ENCODE assay signal across 27 cellular contexts in genomic region chr7:14793151-14793550, GRCh38.
"Had no signal": no experiment of that assay in that cellular context is flagged by ENCODE, and none has a peak within 500 bp of the region (broad histone marks: within the 10 kb centered on the region; RNA-seq: fewer than 3 reads in every experiment).

No MANE protein-coding gene starts in this region.

- H3K4me2 ChIP-seq: neural progenitor cell had no signal

- DNase-seq: natural killer cell; occipital lobe; ovary; posterior cingulate gyrus; psoas muscle; right cardiac atrium; right lobe of liver; sigmoid colon; small intestine; stimulated activated CD4-positive, alpha-beta T cell treated with anti-CD3 and anti-CD28 coated beads, Interleukin-15, amount 100 ng/mL, for 24 hours; stimulated activated CD4-positive, alpha-beta T cell treated with anti-CD3 and anti-CD28 coated beads, Interleukin-2, amount 100 ng/mL, for 24 hours; stimulated activated CD4-positive, alpha-beta T cell treated with anti-CD3 and anti-CD28 coated beads, Interleukin-2, amount 100 ng/mL, for 48 hours; stimulated activated CD4-positive, alpha-beta T cell treated with anti-CD3 and anti-CD28 coated beads, Interleukin-4, amount 100 ng/mL, for 24 hours; stimulated activated naive B cell treated with anti-CD40 and anti-IgM and Interleukin-4, amounts not matched to agents 10 μg/mL and 1 μg/mL and 100 μg/mL, for 72 hours; stimulated activated naive CD8-positive, alpha-beta T cell treated with anti-CD3 and anti-CD28 coated beads, Interleukin-15, amount 100 ng/mL, for 72 hours; stimulated activated naive CD8-positive, alpha-beta T cell treated with anti-CD3 and anti-CD28 coated beads, Interleukin-15, Interleukin-2, amounts not matched to agents 100 U/mL and 50 U/mL, for 24 hours; substantia nigra; testis; trophoblast cell; upper lobe of left lung had no signal

- H3K9ac ChIP-seq: neural progenitor cell, parathyroid adenoma had no signal

- H2AFZ ChIP-seq: parathyroid adenoma had no signal

- H3K79me2 ChIP-seq: parathyroid adenoma had no signal

- H3K4me3 ChIP-seq: neural progenitor cell, ovary, psoas muscle, right lobe of liver, sigmoid colon, suprapubic skin, testis, tibial nerve, upper lobe of left lung, vagina had no signal

- FAIRE-seq: small intestine, urothelium cell line had no signal

- H3K27ac ChIP-seq: neural progenitor cell, ovary, parathyroid adenoma, psoas muscle, right lobe of liver, sigmoid colon, suprapubic skin, testis, tibial nerve, upper lobe of left lung, vagina had no signal

- H3K9me3 ChIP-seq: ovary, psoas muscle, right lobe of liver, sigmoid colon, suprapubic skin, testis, upper lobe of left lung, vagina had no signal

- H3K36me3 ChIP-seq: neural progenitor cell, ovary, right lobe of liver, sigmoid colon, suprapubic skin, tibial nerve, upper lobe of left lung, vagina had no signal

- H3K27me3 ChIP-seq: neural progenitor cell, ovary, right lobe of liver, sigmoid colon, suprapubic skin, testis, tibial nerve, upper lobe of left lung, vagina had no signal

- ATAC-seq: natural killer cell; psoas muscle; right cardiac atrium; right lobe of liver; stimulated activated effector memory CD8-positive, alpha-beta T cell treated with anti-CD3 and anti-CD28 coated beads, Interleukin-12 subunit alpha, Interleukin-12 subunit beta, amount 100 ng/mL, for 72 hours; stimulated activated naive B cell treated with anti-CD40 and anti-IgM and Interleukin-4, amounts not matched to agents 10 μg/mL and 1 μg/mL and 100 μg/mL, for 72 hours; stimulated activated naive CD8-positive, alpha-beta T cell treated with anti-CD3 and anti-CD28 coated beads, Interleukin-15, amount 100 ng/mL, for 72 hours; stimulated activated naive CD8-positive, alpha-beta T cell treated with anti-CD3 and anti-CD28 coated beads, Interleukin-15, Interleukin-2, amounts not matched to agents 100 U/mL and 50 U/mL, for 24 hours had no signal

- H3K4me1 ChIP-seq: neural progenitor cell, parathyroid adenoma, psoas muscle, right lobe of liver, sigmoid colon, suprapubic skin, testis, tibial nerve, upper lobe of left lung, vagina had no signal
